1 cellular context compared by ENCODE assay signal in genomic region chr13:108060111-108060510, GRCh38.
TF ChIP-seq lines count a peak whose summit lies in the region.

No MANE protein-coding gene starts in this region.

TF ChIP-seq in WTC11, 78 proteins besides CTCF, POLR2A, EP300 and RAD21:
- TF ChIP-seq E2F4 (CRISPR knock-in tag; IDR thresholded peaks at IDR 0.05; ENCODE audit: borderline replicate concordance, low read depth) (no peak), CREM (CRISPR knock-in tag; IDR thresholded peaks at IDR 0.05) (no peak), ZBTB21 (CRISPR knock-in tag; IDR thresholded peaks at IDR 0.05; ENCODE audit: borderline replicate concordance) (no peak), NR1H2 (CRISPR knock-in tag; IDR thresholded peaks at IDR 0.05) (no peak), CBFB (CRISPR knock-in tag; IDR thresholded peaks at IDR 0.05; ENCODE audit: low read depth) (no peak), ZNF138 (CRISPR knock-in tag; conservative IDR thresholded peaks at IDR 0.05) (no peak), ZNF219 (CRISPR knock-in tag; IDR thresholded peaks at IDR 0.05; ENCODE audit: borderline replicate concordance) (no peak), GRHL2 (CRISPR knock-in tag; IDR thresholded peaks at IDR 0.05; ENCODE audit: insufficient replicate concordance, severe bottlenecking) (no peak), ZNF425 (CRISPR knock-in tag; conservative IDR thresholded peaks at IDR 0.05) (no peak), MYBL2 (CRISPR knock-in tag; IDR thresholded peaks at IDR 0.05) (no peak), ZNF396 (CRISPR knock-in tag; IDR thresholded peaks at IDR 0.05; ENCODE audit: borderline replicate concordance) (no peak), ZNF121 (CRISPR knock-in tag; IDR thresholded peaks at IDR 0.05) (no peak), GABPB1 (CRISPR knock-in tag; IDR thresholded peaks at IDR 0.05) (no peak), ATF2 (CRISPR knock-in tag; IDR thresholded peaks at IDR 0.05; ENCODE audit: borderline replicate concordance, low read depth) (no peak), CREB1 (CRISPR knock-in tag; IDR thresholded peaks at IDR 0.05) (no peak), TEAD1 (CRISPR knock-in tag; IDR thresholded peaks at IDR 0.05) (no peak)
